In the genomic region with DNA sequence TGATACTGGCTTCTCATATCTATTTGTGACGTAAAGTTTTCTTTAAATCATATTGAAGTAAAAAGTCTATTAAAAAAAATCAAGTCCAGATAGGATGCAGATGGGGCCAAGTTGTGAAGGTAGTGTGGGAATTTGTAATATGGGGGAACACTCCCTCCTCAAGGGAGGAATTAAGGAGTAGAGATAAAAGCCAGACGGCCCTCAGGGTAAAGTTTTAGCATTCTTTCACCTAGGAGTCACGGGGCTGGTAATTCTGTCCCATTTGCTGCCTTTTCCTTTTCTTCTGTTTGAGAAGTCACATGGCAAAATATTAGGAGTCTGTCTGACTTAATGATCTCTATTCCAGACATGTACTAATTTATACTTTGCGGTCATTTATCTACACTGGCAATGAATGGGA, we compare ENCODE assay signal across 17 cellular contexts.
DNase-seq lines count a peak whose midpoint lies in the region; ATAC-seq, FAIRE-seq and TF ChIP-seq lines count a peak whose summit lies in the region.
"Had no signal": no experiment of that assay in that cellular context is flagged by ENCODE, and none has a peak within 500 bp of the region (broad histone marks: within the 10 kb centered on the region; RNA-seq: fewer than 3 reads in every experiment).

No MANE protein-coding gene starts in this region.

- peaks cover 2% of the 10 kb centered on the region for H3K79me2 ChIP-seq in astrocyte (ENCODE audit: insufficient read depth, low read length)

- no peak overlapping the region for H3K4me3 ChIP-seq in A673 (ENCODE audit: low read depth, low read length, poor library complexity, severe bottlenecking)
- no peak overlapping the region for H3K4me3 ChIP-seq in astrocyte (ENCODE audit: insufficient read depth, low read depth, low read length)
- no peak overlapping the region for H3K4me3 ChIP-seq in kidney (ENCODE audit: low read length in 2 of 2)
- H3K4me3 ChIP-seq: heart left ventricle, lower lobe of right lung had no signal

- H3K27ac Mint-ChIP-seq in astrocyte (ENCODE audit: unreplicated experiment) = peak overlapping the region; percentile 53
- H3K27ac Mint-ChIP-seq in activated CD4-positive, alpha-beta T cell treated with anti-CD3 and anti-CD28 coated beads, Interleukin-2, amount 10 ng/mL, durations not matched to agents 24 days and 14 days = no peak overlapping the region
- H3K27ac Mint-ChIP-seq: dendritic cell treated with granulocyte-macrophage colony-stimulating factor and Interleukin-4, amounts not matched to agents 40 ng/mL and 50 ng/mL, for 4 days had no signal

- H3K9ac ChIP-seq in astrocyte (ENCODE audit: low read length) = peak overlapping the region; percentile 4
- H3K9ac ChIP-seq in kidney (ENCODE audit: low read length in 2 of 2) = no peak overlapping the region

- intact Hi-C loops in A673 (cut with micrococcal nuclease; ENCODE audit: unreplicated experiment) = no loop called here
- intact Hi-C loops in kidney (cut with DNase I) = no loop called here
- intact Hi-C loops in activated CD4-positive, alpha-beta T cell treated with anti-CD3 and anti-CD28 coated beads, Interleukin-2, amount 10 ng/mL, durations not matched to agents 24 days and 14 days (cut with micrococcal nuclease) = no loop called here

- H3K9me3 ChIP-seq in A673 (ENCODE audit: low read depth, low read length, poor library complexity, severe bottlenecking) (no peaks in the 10 kb centered on the region), astrocyte (ENCODE audit: insufficient read depth, low read depth, low read length) (no peaks in the 10 kb centered on the region), kidney (ENCODE audit: control insufficient read depth in 1 of 2, low read length in 2 of 2) (no peaks in the 10 kb centered on the region)
- H3K9me3 ChIP-seq: heart left ventricle, lower lobe of right lung had no signal

- H2AFZ ChIP-seq in astrocyte (ENCODE audit: low read depth, low read length) = no peak overlapping the region

- H3K27me3 Mint-ChIP-seq in astrocyte (ENCODE audit: low read depth, unreplicated experiment) = no peaks in the 10 kb centered on the region
- no peaks in the 10 kb centered on the region for H3K27me3 Mint-ChIP-seq in activated CD4-positive, alpha-beta T cell treated with anti-CD3 and anti-CD28 coated beads, Interleukin-2, amount 10 ng/mL, durations not matched to agents 24 days and 14 days
- H3K27me3 Mint-ChIP-seq: dendritic cell treated with granulocyte-macrophage colony-stimulating factor and Interleukin-4, amounts not matched to agents 40 ng/mL and 50 ng/mL, for 4 days had no signal

- no peak for TF ChIP-seq CTCF in A673 (conservative IDR thresholded peaks at IDR 0.05; ENCODE audit: low read depth, low read length)
- TF ChIP-seq CTCF in astrocyte (IDR thresholded peaks at IDR 0.05; ENCODE audit: insufficient read depth, low read depth, low read length) = no peak
- TF ChIP-seq CTCF in kidney (IDR thresholded peaks at IDR 0.05; ENCODE audit: borderline replicate concordance, extremely low read depth, insufficient read depth) = no peak

- FAIRE-seq in astrocyte (lab: Jason Lieb, UNC) = peak; percentile 81
- no peak for FAIRE-seq in kidney (lab: Jason Lieb, UNC)

- H3K4me1 Mint-ChIP-seq in astrocyte (ENCODE audit: low read depth, unreplicated experiment) = peaks cover 36% of the 10 kb centered on the region
- peaks cover 5% of the 10 kb centered on the region for H3K4me1 Mint-ChIP-seq in activated CD4-positive, alpha-beta T cell treated with anti-CD3 and anti-CD28 coated beads, Interleukin-2, amount 10 ng/mL, durations not matched to agents 24 days and 14 days

- H3K27ac ChIP-seq in A673 (ENCODE audit: low read depth, low read length, poor library complexity, severe bottlenecking) = no peak overlapping the region
- H3K27ac ChIP-seq in astrocyte (ENCODE audit: low read depth, low read length) = peak overlapping the region; percentile 75
- no peak overlapping the region for H3K27ac ChIP-seq in kidney (ENCODE audit: low read depth in 2 of 2, low read length in 2 of 2)
- H3K27ac ChIP-seq: heart left ventricle had no signal

- H3K27me3 ChIP-seq in A673 (replicated peaks; ENCODE audit: insufficient read depth, low read depth, low read length, poor library complexity) (no peaks in the 10 kb centered on the region), astrocyte (ENCODE audit: insufficient read depth, low read length) (no peaks in the 10 kb centered on the region)
- H3K27me3 ChIP-seq: heart left ventricle had no signal

- H3K36me3 ChIP-seq in A673 (ENCODE audit: insufficient read depth, low read length, poor library complexity, severe bottlenecking) = no peaks in the 10 kb centered on the region
- no peaks in the 10 kb centered on the region for H3K36me3 ChIP-seq in astrocyte (ENCODE audit: insufficient read depth, low read length)
- H3K36me3 ChIP-seq in kidney (ENCODE audit: control insufficient read depth in 1 of 2, insufficient read depth in 2 of 2, low read length in 2 of 2) = no peaks in the 10 kb centered on the region
- H3K36me3 ChIP-seq: heart left ventricle, lower lobe of right lung had no signal

- DNase-seq in A673 (ENCODE audit: low spot score) (peak; percentile 7), HPDE6-E6E7 (ENCODE audit: extremely low spot score) (peak; percentile 33), astrocyte (ENCODE audit: low read depth) (peak; percentile 69), iPS-NIHi7 (ENCODE audit: extremely low spot score) (peak; percentile 48), kidney (no peak)
- DNase-seq in activated CD4-positive, alpha-beta T cell treated with anti-CD3 and anti-CD28 coated beads, Interleukin-2, amount 10 ng/mL, durations not matched to agents 24 days and 14 days = no peak
- DNase-seq: activated naive CD4-positive, alpha-beta T cell treated with Interleukin-2 at 50 U/mL for 16 hours; DMS53; lower lobe of right lung; NCI-H2171 treated with DMSO at 0.1 percent for 48 hours; occipital lobe; stimulated activated CD4-positive, alpha-beta T cell treated with anti-CD3 and anti-CD28 coated beads, Interleukin-12 subunit alpha, Interleukin-12 subunit beta, amount 100 ng/mL, for 4 hours; T-helper 9 cell had no signal

- no TSS peak for BruUV-seq in A673 (replicated peaks; lab: Mats Ljungman, UMichigan)

- H3K9me3 Mint-ChIP-seq in astrocyte (ENCODE audit: unreplicated experiment) = no peaks in the 10 kb centered on the region
- H3K9me3 Mint-ChIP-seq in activated CD4-positive, alpha-beta T cell treated with anti-CD3 and anti-CD28 coated beads, Interleukin-2, amount 10 ng/mL, durations not matched to agents 24 days and 14 days = no peaks in the 10 kb centered on the region
- H3K9me3 Mint-ChIP-seq: dendritic cell treated with granulocyte-macrophage colony-stimulating factor and Interleukin-4, amounts not matched to agents 40 ng/mL and 50 ng/mL, for 4 days had no signal

- peak overlapping the region; percentile 21 for H3K4me2 ChIP-seq in astrocyte (ENCODE audit: low read length)

- no peaks in the 10 kb centered on the region for H3K36me3 Mint-ChIP-seq in astrocyte (ENCODE audit: low read depth, unreplicated experiment)
- no peaks in the 10 kb centered on the region for H3K36me3 Mint-ChIP-seq in activated CD4-positive, alpha-beta T cell treated with anti-CD3 and anti-CD28 coated beads, Interleukin-2, amount 10 ng/mL, durations not matched to agents 24 days and 14 days (ENCODE audit: low read depth)

- H3K4me3 Mint-ChIP-seq in astrocyte (ENCODE audit: unreplicated experiment) = peak overlapping the region; percentile 30
- H3K4me3 Mint-ChIP-seq in activated CD4-positive, alpha-beta T cell treated with anti-CD3 and anti-CD28 coated beads, Interleukin-2, amount 10 ng/mL, durations not matched to agents 24 days and 14 days = no peak overlapping the region
- H3K4me3 Mint-ChIP-seq: dendritic cell treated with granulocyte-macrophage colony-stimulating factor and Interleukin-4, amounts not matched to agents 40 ng/mL and 50 ng/mL, for 4 days had no signal

- H4K20me1 ChIP-seq in astrocyte (ENCODE audit: insufficient read depth, low read length) = peaks cover 10% of the 10 kb centered on the region

- CTCF ChIA-PET in A673 (lab: Charles Lee) = no interaction called here

- H3K4me1 ChIP-seq in A673 (ENCODE audit: insufficient read depth, low read length, poor library complexity, severe bottlenecking) = no peaks in the 10 kb centered on the region
- peaks cover 18% of the 10 kb centered on the region for H3K4me1 ChIP-seq in astrocyte (ENCODE audit: insufficient read depth, low read length)
- H3K4me1 ChIP-seq in kidney (ENCODE audit: control insufficient read depth in 1 of 2, insufficient read depth in 1 of 2, low read depth in 1 of 2, low read length in 2 of 2) = no peaks in the 10 kb centered on the region

- ATAC-seq in GM19035 (IDR thresholded peaks at IDR 0.05; ENCODE audit: unreplicated experiment) = no peak
- no peak for ATAC-seq in HG02678 (IDR thresholded peaks at IDR 0.05; ENCODE audit: unreplicated experiment)

- POLR2A ChIA-PET in A673 (lab: Charles Lee; ENCODE audit: low non-redundant PET) = no interaction called here

Comparison
In these comparisons a context has a peak if more than half of its experiments do, and no peak if none do; other contexts are left out.
1. DNase-seq: peak in A673 (single experiment), HPDE6-E6E7 (single experiment), astrocyte (single experiment) and iPS-NIHi7 (single experiment); none in kidney (single experiment) and activated CD4-positive, alpha-beta T cell treated with anti-CD3 and anti-CD28 coated beads, Interleukin-2, amount 10 ng/mL, durations not matched to agents 24 days and 14 days (single experiment).